ENCODE assay signal across 9 cellular contexts in the genomic region with DNA sequence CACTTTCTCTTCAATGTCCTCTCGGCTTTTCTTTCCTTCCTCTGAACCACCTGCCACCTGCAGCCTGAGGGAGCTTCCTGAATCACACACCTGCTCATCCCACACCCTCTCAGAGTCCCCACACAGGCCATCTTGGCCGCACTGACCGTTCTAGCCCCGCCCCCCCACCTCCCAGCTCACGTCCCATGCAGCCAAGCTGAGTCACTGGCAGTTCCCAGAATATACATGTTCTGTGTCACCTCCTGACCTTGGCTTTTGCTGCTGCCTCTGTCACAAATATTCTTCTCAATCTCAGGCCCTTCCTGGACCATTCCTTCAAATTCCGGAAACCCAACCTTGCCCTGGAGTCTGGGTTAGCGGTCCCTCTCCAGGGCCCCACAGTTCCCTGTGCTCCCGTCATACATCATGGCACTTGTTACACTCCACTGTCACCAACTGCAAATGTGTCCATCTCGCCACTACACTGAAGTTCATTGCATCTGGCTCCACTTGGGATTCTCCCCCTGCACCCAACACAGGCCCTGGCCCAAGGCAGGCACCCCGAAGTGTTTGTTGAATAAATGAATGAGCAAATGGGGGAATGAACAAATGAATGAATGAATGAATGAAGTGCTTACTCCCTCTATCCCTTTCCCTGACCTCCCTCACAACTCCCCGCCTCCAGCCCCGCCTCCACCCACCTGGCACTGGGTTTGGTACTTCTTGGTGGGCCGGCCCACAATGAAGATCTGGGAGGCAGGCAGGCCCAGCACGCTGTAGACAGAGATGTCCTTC. TPM values are rescaled to one million over a fixed set of nuclear protein-coding genes. Genes with fewer than 3 reads are reported as not detected.
DNase-seq lines count a peak whose midpoint lies in the region; ATAC-seq and TF ChIP-seq lines count a peak whose summit lies in the region.
"Had no signal": no experiment of that assay in that cellular context is flagged by ENCODE, and none has a peak within 500 bp of the region (broad histone marks: within the 10 kb centered on the region; RNA-seq: fewer than 3 reads in every experiment).

No MANE protein-coding gene starts in this region.

- no peaks in the 10 kb centered on the region for H3K36me3 Mint-ChIP-seq in activated T-helper 17 cell treated with anti-CD3 and anti-CD28 coated beads, Interleukin-2, amount 50 U/mL, for 72 hours (ENCODE audit: low read depth)
- no peaks in the 10 kb centered on the region for H3K36me3 Mint-ChIP-seq in activated T-cell treated with anti-CD3 and anti-CD28 coated beads, Interleukin-2, amount 50 U/mL, for 72 hours (ENCODE audit: insufficient read depth in 2 of 2)

- ATAC-seq in Right ventricle myocardium superior (ENCODE audit: poor library complexity) (peak; percentile 80), aorta (ENCODE audit: low FRiP score) (no peak)
- ATAC-seq in activated T-helper 17 cell treated with anti-CD3 and anti-CD28 coated beads, Interleukin-2, amount 50 U/mL, for 72 hours (replicated peaks): peak; percentile 60
- no peak for ATAC-seq in activated T-cell treated with anti-CD3 and anti-CD28 coated beads, Interleukin-2, amount 50 U/mL, for 72 hours (replicated peaks in 1 of 2)

- H3K9me3 Mint-ChIP-seq in activated T-helper 17 cell treated with anti-CD3 and anti-CD28 coated beads, Interleukin-2, amount 50 U/mL, for 72 hours: no peaks in the 10 kb centered on the region
- H3K9me3 Mint-ChIP-seq in activated T-cell treated with anti-CD3 and anti-CD28 coated beads, Interleukin-2, amount 50 U/mL, for 72 hours: no peaks in the 10 kb centered on the region

- H3K4me3 ChIP-seq in right atrium auricular region: no peak overlapping the region
- no peak overlapping the region for H3K4me3 ChIP-seq in aorta (ENCODE audit: low read length in 2 of 2)

- peaks cover 15% of the 10 kb centered on the region for H3K4me1 Mint-ChIP-seq in activated T-helper 17 cell treated with anti-CD3 and anti-CD28 coated beads, Interleukin-2, amount 50 U/mL, for 72 hours
- peaks cover 19% of the 10 kb centered on the region for H3K4me1 Mint-ChIP-seq in activated T-cell treated with anti-CD3 and anti-CD28 coated beads, Interleukin-2, amount 50 U/mL, for 72 hours (ENCODE audit: low read depth)
- H3K4me1 Mint-ChIP-seq: CD14-positive monocyte had no signal

- no peaks in the 10 kb centered on the region for H3K36me3 ChIP-seq in right atrium auricular region
- no peaks in the 10 kb centered on the region for H3K36me3 ChIP-seq in aorta (ENCODE audit: control insufficient read depth in 1 of 2, insufficient read depth in 2 of 2, low read length in 1 of 2)

- H3K4me1 ChIP-seq in right atrium auricular region: peaks cover 0 to 9% of the 10 kb centered on the region in 2 donors
- H3K4me1 ChIP-seq in aorta (ENCODE audit: control insufficient read depth in 1 of 2, insufficient read depth in 2 of 2, low read length in 2 of 2): no peaks in the 10 kb centered on the region

- H3K27ac ChIP-seq in right atrium auricular region (no peak overlapping the region), aorta (ENCODE audit: low read depth in 1 of 2, low read length in 2 of 2) (no peak overlapping the region)

- no peak for TF ChIP-seq CTCF in right atrium auricular region (IDR thresholded peaks at IDR 0.05)

- H3K4me3 Mint-ChIP-seq in activated T-helper 17 cell treated with anti-CD3 and anti-CD28 coated beads, Interleukin-2, amount 50 U/mL, for 72 hours: peak overlapping the region; percentile 22
- no peak overlapping the region for H3K4me3 Mint-ChIP-seq in activated T-cell treated with anti-CD3 and anti-CD28 coated beads, Interleukin-2, amount 50 U/mL, for 72 hours

- intact Hi-C loops in Right ventricle myocardium superior (cut with DNase I) (no loop called here), aorta (cut with DNase I) (no loop called here)

- H3K9me3 ChIP-seq in right atrium auricular region: no peaks in the 10 kb centered on the region
- H3K9me3 ChIP-seq in aorta (ENCODE audit: control insufficient read depth, low read length): no peaks in the 10 kb centered on the region

- DNase-seq in Right ventricle myocardium superior (peak; percentile 43), right atrium auricular region (ENCODE audit: low spot score) (no peak), islet precursor cell (peak; percentile 83), aorta (peak; percentile 50 to 83), putamen (ENCODE audit: low spot score) (no peak)
- no peak for DNase-seq in stimulated activated CD4-positive, alpha-beta T cell treated with anti-CD3 and anti-CD28 coated beads, Interleukin-4, amount 100 ng/mL, for 4 hours
- DNase-seq in activated T-cell treated with anti-CD3 and anti-CD28 coated beads, Interleukin-2, amount 50 U/mL, for 72 hours: no peak

- H3K27me3 ChIP-seq in right atrium auricular region (peaks cover 0 to 11% of the 10 kb centered on the region in 2 donors), aorta (ENCODE audit: control insufficient read depth in 1 of 2, insufficient read depth in 2 of 2, low read length in 1 of 2) (no peaks in the 10 kb centered on the region)

- no peaks in the 10 kb centered on the region for H3K27me3 Mint-ChIP-seq in activated T-helper 17 cell treated with anti-CD3 and anti-CD28 coated beads, Interleukin-2, amount 50 U/mL, for 72 hours
- H3K27me3 Mint-ChIP-seq in activated T-cell treated with anti-CD3 and anti-CD28 coated beads, Interleukin-2, amount 50 U/mL, for 72 hours (ENCODE audit: low read depth): no peaks in the 10 kb centered on the region

- 73 to 75% methylated on average over 14 of the region's 14 CpGs for WGBS in aorta, 2 donors

- peak overlapping the region; percentile 3 for H3K27ac Mint-ChIP-seq in activated T-helper 17 cell treated with anti-CD3 and anti-CD28 coated beads, Interleukin-2, amount 50 U/mL, for 72 hours
- no peak overlapping the region for H3K27ac Mint-ChIP-seq in activated T-cell treated with anti-CD3 and anti-CD28 coated beads, Interleukin-2, amount 50 U/mL, for 72 hours
- H3K27ac Mint-ChIP-seq: CD14-positive monocyte had no signal

RNA-seq across cellular contexts. Expression of a gene that starts 12.8 kb away (rescaled TPM):
- total RNA-seq in Right ventricle myocardium superior: 0.59 TPM
- total RNA-seq in right atrium auricular region: under 1 TPM in 1 of 2 donors, not detected in 1; 0.93 TPM
- total RNA-seq in activated T-helper 17 cell treated with anti-CD3 and anti-CD28 coated beads, Interleukin-2, amount 50 U/mL, for 72 hours: 1 to 10 TPM; 5.9 to 7.4 TPM
- total RNA-seq in aorta: under 1 TPM in 1 of 2 donors, not detected in 1; 0.84 TPM
- polyA plus RNA-seq in aorta: under 1 TPM in 1 of 2 donors, not detected in 1; 0.50 TPM
- 1 to 10 TPM; 6.6 to 7.3 TPM for total RNA-seq in activated T-cell treated with anti-CD3 and anti-CD28 coated beads, Interleukin-2, amount 50 U/mL, for 72 hours
- polyA plus RNA-seq: CD14-positive monocyte had no signal

RNA-seq across cellular contexts. Expression of a gene that starts 22.2 kb away (rescaled TPM):
- total RNA-seq in Right ventricle myocardium superior (not detected), right atrium auricular region (not detected), aorta (not detected)
- total RNA-seq in activated T-helper 17 cell treated with anti-CD3 and anti-CD28 coated beads, Interleukin-2, amount 50 U/mL, for 72 hours: not detected
- polyA plus RNA-seq in aorta: under 1 TPM in 1 of 2 donors, not detected in 1; 0.25 TPM
- total RNA-seq in activated T-cell treated with anti-CD3 and anti-CD28 coated beads, Interleukin-2, amount 50 U/mL, for 72 hours: not detected
- polyA plus RNA-seq: CD14-positive monocyte had no signal

Comparison
In these comparisons a context has a peak if more than half of its experiments do, and no peak if none do; other contexts are left out.
1. DNase-seq: peak in Right ventricle myocardium superior (single experiment), islet precursor cell (single experiment) and aorta (2 of 2); none in right atrium auricular region (single experiment), stimulated activated CD4-positive, alpha-beta T cell treated with anti-CD3 and anti-CD28 coated beads, Interleukin-4, amount 100 ng/mL, for 4 hours (0 of 2), activated T-cell treated with anti-CD3 and anti-CD28 coated beads, Interleukin-2, amount 50 U/mL, for 72 hours (0 of 2) and putamen (single experiment).
2. ATAC-seq: peak in Right ventricle myocardium superior (single experiment) and activated T-helper 17 cell treated with anti-CD3 and anti-CD28 coated beads, Interleukin-2, amount 50 U/mL, for 72 hours (single experiment); none in aorta (single experiment) and activated T-cell treated with anti-CD3 and anti-CD28 coated beads, Interleukin-2, amount 50 U/mL, for 72 hours (0 of 2).